In genomic region chr17:40178660-40179059, GRCh38 we compare ENCODE assay signal across 2 cellular contexts.
TF ChIP-seq lines count a peak whose summit lies in the region.

No MANE protein-coding gene starts in this region.

TF ChIP-seq in HEK293, 187 proteins besides CTCF, POLR2A, EP300 and RAD21 (continued from another document):
- TF ChIP-seq, protein P1, sequence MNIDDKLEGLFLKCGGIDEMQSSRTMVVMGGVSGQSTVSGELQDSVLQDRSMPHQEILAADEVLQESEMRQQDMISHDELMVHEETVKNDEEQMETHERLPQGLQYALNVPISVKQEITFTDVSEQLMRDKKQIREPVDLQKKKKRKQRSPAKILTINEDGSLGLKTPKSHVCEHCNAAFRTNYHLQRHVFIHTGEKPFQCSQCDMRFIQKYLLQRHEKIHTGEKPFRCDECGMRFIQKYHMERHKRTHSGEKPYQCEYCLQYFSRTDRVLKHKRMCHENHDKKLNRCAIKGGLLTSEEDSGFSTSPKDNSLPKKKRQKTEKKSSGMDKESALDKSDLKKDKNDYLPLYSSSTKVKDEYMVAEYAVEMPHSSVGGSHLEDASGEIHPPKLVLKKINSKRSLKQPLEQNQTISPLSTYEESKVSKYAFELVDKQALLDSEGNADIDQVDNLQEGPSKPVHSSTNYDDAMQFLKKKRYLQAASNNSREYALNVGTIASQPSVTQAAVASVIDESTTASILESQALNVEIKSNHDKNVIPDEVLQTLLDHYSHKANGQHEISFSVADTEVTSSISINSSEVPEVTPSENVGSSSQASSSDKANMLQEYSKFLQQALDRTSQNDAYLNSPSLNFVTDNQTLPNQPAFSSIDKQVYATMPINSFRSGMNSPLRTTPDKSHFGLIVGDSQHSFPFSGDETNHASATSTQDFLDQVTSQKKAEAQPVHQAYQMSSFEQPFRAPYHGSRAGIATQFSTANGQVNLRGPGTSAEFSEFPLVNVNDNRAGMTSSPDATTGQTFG (tag by site-specific recombination; IDR thresholded peaks at IDR 0.05; ENCODE audit: borderline replicate concordance), result no peak

TF ChIP-seq in WTC11, 78 proteins besides CTCF, POLR2A, EP300 and RAD21 (continued from another document):
- TF ChIP-seq, protein P2, sequence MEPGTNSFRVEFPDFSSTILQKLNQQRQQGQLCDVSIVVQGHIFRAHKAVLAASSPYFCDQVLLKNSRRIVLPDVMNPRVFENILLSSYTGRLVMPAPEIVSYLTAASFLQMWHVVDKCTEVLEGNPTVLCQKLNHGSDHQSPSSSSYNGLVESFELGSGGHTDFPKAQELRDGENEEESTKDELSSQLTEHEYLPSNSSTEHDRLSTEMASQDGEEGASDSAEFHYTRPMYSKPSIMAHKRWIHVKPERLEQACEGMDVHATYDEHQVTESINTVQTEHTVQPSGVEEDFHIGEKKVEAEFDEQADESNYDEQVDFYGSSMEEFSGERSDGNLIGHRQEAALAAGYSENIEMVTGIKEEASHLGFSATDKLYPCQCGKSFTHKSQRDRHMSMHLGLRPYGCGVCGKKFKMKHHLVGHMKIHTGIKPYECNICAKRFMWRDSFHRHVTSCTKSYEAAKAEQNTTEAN (CRISPR knock-in tag; IDR thresholded peaks at IDR 0.05), result no peak
- TF ChIP-seq, protein P3, sequence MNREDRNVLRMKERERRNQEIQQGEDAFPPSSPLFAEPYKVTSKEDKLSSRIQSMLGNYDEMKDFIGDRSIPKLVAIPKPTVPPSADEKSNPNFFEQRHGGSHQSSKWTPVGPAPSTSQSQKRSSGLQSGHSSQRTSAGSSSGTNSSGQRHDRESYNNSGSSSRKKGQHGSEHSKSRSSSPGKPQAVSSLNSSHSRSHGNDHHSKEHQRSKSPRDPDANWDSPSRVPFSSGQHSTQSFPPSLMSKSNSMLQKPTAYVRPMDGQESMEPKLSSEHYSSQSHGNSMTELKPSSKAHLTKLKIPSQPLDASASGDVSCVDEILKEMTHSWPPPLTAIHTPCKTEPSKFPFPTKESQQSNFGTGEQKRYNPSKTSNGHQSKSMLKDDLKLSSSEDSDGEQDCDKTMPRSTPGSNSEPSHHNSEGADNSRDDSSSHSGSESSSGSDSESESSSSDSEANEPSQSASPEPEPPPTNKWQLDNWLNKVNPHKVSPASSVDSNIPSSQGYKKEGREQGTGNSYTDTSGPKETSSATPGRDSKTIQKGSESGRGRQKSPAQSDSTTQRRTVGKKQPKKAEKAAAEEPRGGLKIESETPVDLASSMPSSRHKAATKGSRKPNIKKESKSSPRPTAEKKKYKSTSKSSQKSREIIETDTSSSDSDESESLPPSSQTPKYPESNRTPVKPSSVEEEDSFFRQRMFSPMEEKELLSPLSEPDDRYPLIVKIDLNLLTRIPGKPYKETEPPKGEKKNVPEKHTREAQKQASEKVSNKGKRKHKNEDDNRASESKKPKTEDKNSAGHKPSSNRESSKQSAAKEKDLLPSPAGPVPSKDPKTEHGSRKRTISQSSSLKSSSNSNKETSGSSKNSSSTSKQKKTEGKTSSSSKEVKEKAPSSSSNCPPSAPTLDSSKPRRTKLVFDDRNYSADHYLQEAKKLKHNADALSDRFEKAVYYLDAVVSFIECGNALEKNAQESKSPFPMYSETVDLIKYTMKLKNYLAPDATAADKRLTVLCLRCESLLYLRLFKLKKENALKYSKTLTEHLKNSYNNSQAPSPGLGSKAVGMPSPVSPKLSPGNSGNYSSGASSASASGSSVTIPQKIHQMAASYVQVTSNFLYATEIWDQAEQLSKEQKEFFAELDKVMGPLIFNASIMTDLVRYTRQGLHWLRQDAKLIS (CRISPR knock-in tag; IDR thresholded peaks at IDR 0.05; ENCODE audit: borderline replicate concordance), result no peak
- no peak for TF ChIP-seq ESRRA (CRISPR knock-in tag; IDR thresholded peaks at IDR 0.05; ENCODE audit: borderline replicate concordance)
